In genomic region chr12:67986632-67987031, GRCh38 we compare ENCODE assay signal across 2 cellular contexts.
TF ChIP-seq lines count a peak whose summit lies in the region.

No MANE protein-coding gene starts in this region.

TF ChIP-seq in IMR-90, 13 proteins besides CTCF, POLR2A, EP300 and RAD21 (continued from another document):
- TF ChIP-seq MAFK (IDR thresholded peaks at IDR 0.05; ENCODE audit: low read depth, low read length) (no peak), RFX5 (IDR thresholded peaks at IDR 0.05; ENCODE audit: low read depth, low read length) (no peak)
TF ChIP-seq in IMR-90: peak in this region for 0.

TF ChIP-seq in SK-N-SH, 30 proteins besides CTCF, POLR2A, EP300 and RAD21 (continued from another document):
- no peak for TF ChIP-seq FOXJ3 (CRISPR knock-in tag; IDR thresholded peaks at IDR 0.05)
- no peak for TF ChIP-seq YY1 (IDR thresholded peaks at IDR 0.05; ENCODE audit: low read depth)
- peak; percentile 21; the same call in 1 of the 2 replicates for TF ChIP-seq JUND (IDR thresholded peaks at IDR 0.05)
- no peak for TF ChIP-seq ZBTB33 (IDR thresholded peaks at IDR 0.05; ENCODE audit: borderline replicate concordance, low read depth)
- TF ChIP-seq CHD2 (IDR thresholded peaks at IDR 0.05; ENCODE audit: low read length, partially characterized antibody), result no peak
- no peak for TF ChIP-seq GATA2 (CRISPR knock-in tag; IDR thresholded peaks at IDR 0.05)
- TF ChIP-seq, protein P1, sequence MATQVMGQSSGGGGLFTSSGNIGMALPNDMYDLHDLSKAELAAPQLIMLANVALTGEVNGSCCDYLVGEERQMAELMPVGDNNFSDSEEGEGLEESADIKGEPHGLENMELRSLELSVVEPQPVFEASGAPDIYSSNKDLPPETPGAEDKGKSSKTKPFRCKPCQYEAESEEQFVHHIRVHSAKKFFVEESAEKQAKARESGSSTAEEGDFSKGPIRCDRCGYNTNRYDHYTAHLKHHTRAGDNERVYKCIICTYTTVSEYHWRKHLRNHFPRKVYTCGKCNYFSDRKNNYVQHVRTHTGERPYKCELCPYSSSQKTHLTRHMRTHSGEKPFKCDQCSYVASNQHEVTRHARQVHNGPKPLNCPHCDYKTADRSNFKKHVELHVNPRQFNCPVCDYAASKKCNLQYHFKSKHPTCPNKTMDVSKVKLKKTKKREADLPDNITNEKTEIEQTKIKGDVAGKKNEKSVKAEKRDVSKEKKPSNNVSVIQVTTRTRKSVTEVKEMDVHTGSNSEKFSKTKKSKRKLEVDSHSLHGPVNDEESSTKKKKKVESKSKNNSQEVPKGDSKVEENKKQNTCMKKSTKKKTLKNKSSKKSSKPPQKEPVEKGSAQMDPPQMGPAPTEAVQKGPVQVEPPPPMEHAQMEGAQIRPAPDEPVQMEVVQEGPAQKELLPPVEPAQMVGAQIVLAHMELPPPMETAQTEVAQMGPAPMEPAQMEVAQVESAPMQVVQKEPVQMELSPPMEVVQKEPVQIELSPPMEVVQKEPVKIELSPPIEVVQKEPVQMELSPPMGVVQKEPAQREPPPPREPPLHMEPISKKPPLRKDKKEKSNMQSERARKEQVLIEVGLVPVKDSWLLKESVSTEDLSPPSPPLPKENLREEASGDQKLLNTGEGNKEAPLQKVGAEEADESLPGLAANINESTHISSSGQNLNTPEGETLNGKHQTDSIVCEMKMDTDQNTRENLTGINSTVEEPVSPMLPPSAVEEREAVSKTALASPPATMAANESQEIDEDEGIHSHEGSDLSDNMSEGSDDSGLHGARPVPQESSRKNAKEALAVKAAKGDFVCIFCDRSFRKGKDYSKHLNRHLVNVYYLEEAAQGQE (IDR thresholded peaks at IDR 0.05; ENCODE audit: low read depth, low read length), result no peak
- TF ChIP-seq TAF1 (IDR thresholded peaks at IDR 0.05; ENCODE audit: borderline replicate concordance, low read depth, low read length), result no peak
- no peak for TF ChIP-seq NRF1 (IDR thresholded peaks at IDR 0.05; ENCODE audit: low read depth, low read length)
- no peak for TF ChIP-seq EZH2phosphoT487 (IDR thresholded peaks at IDR 0.05; ENCODE audit: borderline replicate concordance, low read depth)
- TF ChIP-seq, protein P2, sequence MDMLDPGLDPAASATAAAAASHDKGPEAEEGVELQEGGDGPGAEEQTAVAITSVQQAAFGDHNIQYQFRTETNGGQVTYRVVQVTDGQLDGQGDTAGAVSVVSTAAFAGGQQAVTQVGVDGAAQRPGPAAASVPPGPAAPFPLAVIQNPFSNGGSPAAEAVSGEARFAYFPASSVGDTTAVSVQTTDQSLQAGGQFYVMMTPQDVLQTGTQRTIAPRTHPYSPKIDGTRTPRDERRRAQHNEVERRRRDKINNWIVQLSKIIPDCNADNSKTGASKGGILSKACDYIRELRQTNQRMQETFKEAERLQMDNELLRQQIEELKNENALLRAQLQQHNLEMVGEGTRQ (IDR thresholded peaks at IDR 0.05; ENCODE audit: borderline replicate concordance, low read depth, low read length), result no peak
- no peak for TF ChIP-seq FOSL2 (IDR thresholded peaks at IDR 0.05; ENCODE audit: borderline replicate concordance, low read depth)
- no peak for TF ChIP-seq RXRA (IDR thresholded peaks at IDR 0.05; ENCODE audit: borderline replicate concordance, low read depth)
- TF ChIP-seq TEAD4 (IDR thresholded peaks at IDR 0.05; ENCODE audit: borderline replicate concordance, insufficient read depth), result no peak
- TF ChIP-seq IRF3 (IDR thresholded peaks at IDR 0.05; ENCODE audit: low read depth, low read length), result no peak
- no peak for TF ChIP-seq ELF1 (IDR thresholded peaks at IDR 0.05)
- TF ChIP-seq POLR2AphosphoS5 (IDR thresholded peaks at IDR 0.05; ENCODE audit: low read depth, low read length), result 0 out of 2 replicates have a peak, but pooled peaks have one; percentile 20
- TF ChIP-seq TCF12 (IDR thresholded peaks at IDR 0.05), result peak; percentile 91
- TF ChIP-seq MAX (IDR thresholded peaks at IDR 0.05; ENCODE audit: low read depth), result no peak
- TF ChIP-seq SMC3 (IDR thresholded peaks at IDR 0.05; ENCODE audit: low read depth, low read length), result no peak
- no peak for TF ChIP-seq RFX5 (IDR thresholded peaks at IDR 0.05; ENCODE audit: low read length)
- no peak for TF ChIP-seq FOXM1 (IDR thresholded peaks at IDR 0.05; ENCODE audit: low read depth)
